Comparison of ENCODE assay signal across 17 cellular contexts in genomic region chr9:23746317-23746716, GRCh38.
DNase-seq lines count a peak whose midpoint lies in the region; ATAC-seq, FAIRE-seq and TF ChIP-seq lines count a peak whose summit lies in the region.
"Had no signal": no experiment of that assay in that cellular context is flagged by ENCODE, and none has a peak within 500 bp of the region (broad histone marks: within the 10 kb centered on the region; RNA-seq: fewer than 3 reads in every experiment).

No MANE protein-coding gene starts in this region.

- H3K9me3 ChIP-seq in HUES48 (ENCODE audit: control insufficient read depth, insufficient read depth, low read length) (no peaks in the 10 kb centered on the region), RWPE2 (ENCODE audit: severe bottlenecking) (no peaks in the 10 kb centered on the region), heart left ventricle (no peaks in the 10 kb centered on the region)
- H3K9me3 ChIP-seq: HAP-1 had no signal

- no peak overlapping the region for H3K9ac ChIP-seq in HUES48 (ENCODE audit: low read depth, low read length)

- H3K27ac ChIP-seq in HUES48 (ENCODE audit: low read depth, low read length) (peak overlapping the region; percentile 39), RWPE2 (ENCODE audit: poor library complexity, severe bottlenecking) (peak overlapping the region; percentile 92), epithelial cell of prostate (peak overlapping the region; percentile 93), heart left ventricle (no peak overlapping the region)

- 47 to 56% (median 52%) methylated on average over 2 of the region's 2 CpGs for WGBS in heart left ventricle, 4 donors

- ATAC-seq in RWPE2 (ENCODE audit: low read depth) (0 out of 3 replicates have a peak, but pooled peaks have one; percentile 30), heart left ventricle (no peak)

- H3K4me1 ChIP-seq in HUES48 (ENCODE audit: control insufficient read depth, insufficient read depth, low read length) (peaks cover 34% of the 10 kb centered on the region), RWPE2 (ENCODE audit: insufficient read depth, poor library complexity, severe bottlenecking) (peaks cover 31% of the 10 kb centered on the region), heart left ventricle (no peaks in the 10 kb centered on the region)

- H3K27me3 ChIP-seq in HUES48 (ENCODE audit: control insufficient read depth, insufficient read depth, low read length): no peaks in the 10 kb centered on the region
- H3K27me3 ChIP-seq in RWPE2 (ENCODE audit: insufficient read depth, poor library complexity, severe bottlenecking): no peaks in the 10 kb centered on the region
- H3K27me3 ChIP-seq in heart left ventricle: no peaks in the 10 kb centered on the region

- no peak for FAIRE-seq in urothelium cell line (lab: Jason Lieb, UNC)

- TF ChIP-seq CTCF in RWPE2 (IDR thresholded peaks at IDR 0.05; ENCODE audit: poor library complexity, severe bottlenecking) (no peak), heart left ventricle (IDR thresholded peaks at IDR 0.05) (no peak)

- H3K4me3 ChIP-seq in HUES48 (ENCODE audit: low read depth, low read length) (no peak overlapping the region), RWPE2 (ENCODE audit: severe bottlenecking) (no peak overlapping the region), heart left ventricle (no peak overlapping the region)
- H3K4me3 ChIP-seq: HAP-1 had no signal

- TF ChIP-seq POLR2A in heart left ventricle (IDR thresholded peaks at IDR 0.05): no peak

- H3K36me3 ChIP-seq in HUES48 (ENCODE audit: control insufficient read depth, insufficient read depth, low read length): no peaks in the 10 kb centered on the region
- no peaks in the 10 kb centered on the region for H3K36me3 ChIP-seq in RWPE2 (ENCODE audit: low read depth)
- no peaks in the 10 kb centered on the region for H3K36me3 ChIP-seq in heart left ventricle
- H3K36me3 ChIP-seq: HAP-1 had no signal

- intact Hi-C loops in heart left ventricle (cut with DNase I): no loop called here

- DNase-seq in RWPE2 (ENCODE audit: low spot score) (no peak), epithelial cell of prostate (ENCODE audit: low read depth, low spot score) (no peak), urothelium cell line (ENCODE audit: low spot score) (peak; percentile 8), HPDE6-E6E7 (ENCODE audit: extremely low spot score) (no peak), heart left ventricle (no peak)
- no peak for DNase-seq in stimulated activated CD4-positive, alpha-beta T cell treated with anti-CD3 and anti-CD28 coated beads, Interleukin-2, amount 100 ng/mL, for 48 hours
- DNase-seq: ACHN; C1 segment of cervical spinal cord; DMS79; NCI-H1105; NCI-H2081; NCI-H2171 treated with DMSO at 0.1 percent for 48 hours; NCI-H446 treated with DMSO at 0.1 percent for 48 hours; NCI-H69; NK-92 treated with Interleukin-12 subunit alpha and Interleukin-12 subunit beta, amount 100 ng/mL, for 24 hours had no signal

Comparison
In these comparisons a context has a peak if more than half of its experiments do, and no peak if none do; other contexts are left out.
1. H3K27ac ChIP-seq: peak in HUES48 (single experiment), RWPE2 (single experiment) and epithelial cell of prostate (single experiment); none in heart left ventricle (0 of 12).